Comparison of ENCODE assay signal across 8 cellular contexts in genomic region chr9:128818839-128819715, GRCh38.
DNase-seq lines count a peak whose midpoint lies in the region; ATAC-seq, FAIRE-seq and TF ChIP-seq lines count a peak whose summit lies in the region.

No MANE protein-coding gene starts in this region.

- H3K4me3 Mint-ChIP-seq in activated naive CD8-positive, alpha-beta T cell treated with anti-CD3 and anti-CD28 coated beads, Interleukin-2, amount 50 U/mL, for 24 hours, result peak overlapping the region; percentile 84

- FAIRE-seq in RCC 7860 (lab: Jason Lieb, UNC), result no peak

- DNase-seq in AG10803 (ENCODE audit: low read depth), result no peak
- peak; percentile 16 for DNase-seq in RCC 7860 (ENCODE audit: low spot score)
- DNase-seq in activated naive CD8-positive, alpha-beta T cell treated with anti-CD3 and anti-CD28 coated beads, Interleukin-2, amount 50 U/mL, for 24 hours, result peak; percentile 53
- peak; percentile 49 for DNase-seq in hepatic stellate cell (ENCODE audit: low spot score)
- peak; percentile 46 for DNase-seq in putamen (ENCODE audit: low spot score)
- DNase-seq in NCI-H187 treated with DMSO at 0.1 percent for 48 hours (lab: John Stamatoyannopoulos, UW), result no peak

- peak overlapping the region; percentile 53 for H3K27ac Mint-ChIP-seq in activated naive CD8-positive, alpha-beta T cell treated with anti-CD3 and anti-CD28 coated beads, Interleukin-2, amount 50 U/mL, for 24 hours

- peaks cover 5% of the 10 kb centered on the region for H3K36me3 Mint-ChIP-seq in activated naive CD8-positive, alpha-beta T cell treated with anti-CD3 and anti-CD28 coated beads, Interleukin-2, amount 50 U/mL, for 24 hours (ENCODE audit: low read depth)

- no peak for TF ChIP-seq CTCF in AG10803 (conservative IDR thresholded peaks at IDR 0.05; ENCODE audit: low read length)

- H3K4me3 ChIP-seq in AG10803 (ENCODE audit: low read length), result peak overlapping the region; percentile 71

- H3K9me3 Mint-ChIP-seq in activated naive CD8-positive, alpha-beta T cell treated with anti-CD3 and anti-CD28 coated beads, Interleukin-2, amount 50 U/mL, for 24 hours, result no peaks in the 10 kb centered on the region

- no peaks in the 10 kb centered on the region for H3K27me3 Mint-ChIP-seq in activated naive CD8-positive, alpha-beta T cell treated with anti-CD3 and anti-CD28 coated beads, Interleukin-2, amount 50 U/mL, for 24 hours

- ATAC-seq in GM19025 (IDR thresholded peaks at IDR 0.05; ENCODE audit: low read depth, unreplicated experiment) (peak; percentile 22), HG03196 (IDR thresholded peaks at IDR 0.05; ENCODE audit: unreplicated experiment) (peak; percentile 22)
- ATAC-seq in activated naive CD8-positive, alpha-beta T cell treated with anti-CD3 and anti-CD28 coated beads, Interleukin-2, amount 50 U/mL, for 24 hours, result peak; percentile 47

- peaks cover 21% of the 10 kb centered on the region for H3K4me1 Mint-ChIP-seq in activated naive CD8-positive, alpha-beta T cell treated with anti-CD3 and anti-CD28 coated beads, Interleukin-2, amount 50 U/mL, for 24 hours

Comparison
In these comparisons a context has a peak if more than half of its experiments do, and no peak if none do; other contexts are left out.
1. DNase-seq: peak in RCC 7860 (single experiment), activated naive CD8-positive, alpha-beta T cell treated with anti-CD3 and anti-CD28 coated beads, Interleukin-2, amount 50 U/mL, for 24 hours (single experiment), hepatic stellate cell (single experiment) and putamen (single experiment); none in AG10803 (single experiment) and NCI-H187 treated with DMSO at 0.1 percent for 48 hours (single experiment).
2. Peak in every context shown above with its lines, with median percentiles within 50 percentile points of each other: ATAC-seq.